Comparison of ENCODE assay signal across 8 cellular contexts in the genomic region with DNA sequence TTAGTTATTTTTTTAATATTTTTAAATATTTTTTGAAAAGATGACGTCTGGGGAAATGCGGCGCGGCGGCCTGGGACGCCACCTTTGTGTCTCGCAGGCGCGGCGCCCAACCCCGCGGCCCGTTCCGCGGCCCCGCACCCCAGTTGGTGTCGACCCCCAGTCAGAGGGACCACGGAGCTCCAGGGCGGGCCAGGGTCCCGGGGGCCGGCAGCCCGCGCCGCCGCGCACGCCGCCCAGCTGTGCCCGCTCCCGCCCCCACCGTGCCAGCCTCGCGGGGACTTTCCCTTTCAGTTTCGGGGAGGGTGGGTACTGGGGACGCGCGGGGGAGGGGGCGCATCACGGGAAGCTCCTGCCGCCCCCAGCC. TPM values are rescaled to one million over a fixed set of nuclear protein-coding genes. Genes with fewer than 3 reads are reported as not detected.
A peak's percentile ranks its signal among the peaks of the same experiment; 100 is the strongest.
DNase-seq lines count a peak whose midpoint lies in the region; ATAC-seq and TF ChIP-seq lines count a peak whose summit lies in the region.

No MANE protein-coding gene starts in this region.

- H3K4me1 Mint-ChIP-seq in activated T-helper 17 cell treated with anti-CD3 and anti-CD28 coated beads, Interleukin-2, amount 50 U/mL, for 72 hours = peaks cover 5% of the 10 kb centered on the region

- no peaks in the 10 kb centered on the region for H3K9me3 Mint-ChIP-seq in activated T-helper 17 cell treated with anti-CD3 and anti-CD28 coated beads, Interleukin-2, amount 50 U/mL, for 72 hours

- no peak for DNase-seq in AG04450 (ENCODE audit: low read depth, low spot score)
- peak; percentile 88 for DNase-seq in HuH-7 (ENCODE audit: low spot score)
- no peak for DNase-seq in left cardiac atrium
- DNase-seq in SKM-1 treated with dmso at 0.1 percent for 144 hours (lab: John Stamatoyannopoulos, UW; ENCODE audit: unreplicated experiment) = no peak
- no peak for DNase-seq in MV-4-11 (lab: John Stamatoyannopoulos, UW)
- no peak for DNase-seq in NOMO-1 treated with DMSO at 0.1 percent for 48 hours (lab: John Stamatoyannopoulos, UW; ENCODE audit: unreplicated experiment)

- CTCF ChIA-PET in AG04450 (lab: Charles Lee) = interaction anchor here (0.6 to 4.1 kb wide), 10 partner anchors 31 to 585 kb away, joined by 3 to 52 read pairs (median 8); no protein-coding TSS in a partner anchor

- POLR2A ChIA-PET in AG04450 (lab: Yijun Ruan, JAX) = interaction anchor here (1.0 to 3.7 kb wide), 6 partner anchors 146 to 541 kb away, joined by 3 to 25 read pairs (median 4); no protein-coding TSS in a partner anchor

- H3K27me3 ChIP-seq in AG04450 (ENCODE audit: control insufficient read depth, insufficient read depth, low read length) = no peaks in the 10 kb centered on the region

- ATAC-seq in activated T-helper 17 cell treated with anti-CD3 and anti-CD28 coated beads, Interleukin-2, amount 50 U/mL, for 72 hours (replicated peaks) = peak; percentile 34
- peak; percentile 6 to 19 for ATAC-seq in left cardiac atrium

- no peak overlapping the region for H3K27ac Mint-ChIP-seq in activated T-helper 17 cell treated with anti-CD3 and anti-CD28 coated beads, Interleukin-2, amount 50 U/mL, for 72 hours

- peaks cover 2% of the 10 kb centered on the region; the same call in 1 of the 2 replicates for H3K9me3 ChIP-seq in AG04450 (ENCODE audit: control insufficient read depth, insufficient read depth, low read length)

- peak overlapping the region; percentile 99 for H3K4me3 ChIP-seq in AG04450 (ENCODE audit: low read depth, low read length)
- peak overlapping the region; percentile 60 to 86 (median 75) for H3K4me3 ChIP-seq in skin epidermis

- no peak overlapping the region for H3K4me3 Mint-ChIP-seq in activated T-helper 17 cell treated with anti-CD3 and anti-CD28 coated beads, Interleukin-2, amount 50 U/mL, for 72 hours

- no peak for TF ChIP-seq CTCF in AG04450 (IDR thresholded peaks at IDR 0.05; ENCODE audit: low read depth, low read length)

- no peaks in the 10 kb centered on the region for H3K36me3 Mint-ChIP-seq in activated T-helper 17 cell treated with anti-CD3 and anti-CD28 coated beads, Interleukin-2, amount 50 U/mL, for 72 hours (ENCODE audit: low read depth)

- intact Hi-C loops in left cardiac atrium (cut with DNase I) = loop anchor here (5.0 kb wide), 2 partner anchors 200 to 350 kb away; a partner anchor contains a TSS

- H3K27ac ChIP-seq in AG04450 (ENCODE audit: low read depth, low read length) = peak overlapping the region; percentile 92
- peak overlapping the region; percentile 52 to 93 (median 89) for H3K27ac ChIP-seq in skin epidermis

- peaks cover 18% of the 10 kb centered on the region for H3K27me3 Mint-ChIP-seq in activated T-helper 17 cell treated with anti-CD3 and anti-CD28 coated beads, Interleukin-2, amount 50 U/mL, for 72 hours

RNA-seq across cellular contexts. Expression of a gene that starts 1.6 kb away (rescaled TPM):
- 249 and 276 TPM in 2 replicates for polyA plus RNA-seq in AG04450 (2011; rRNA removed)
- 459 and 741 TPM in 2 replicates for polyA minus RNA-seq in AG04450 (2011; rRNA and poly(A)+ RNA removed)
- total RNA-seq in activated T-helper 17 cell treated with anti-CD3 and anti-CD28 coated beads, Interleukin-2, amount 50 U/mL, for 72 hours = 1 to 10 TPM in 1 of 2 donors, under 1 TPM in 1; 0.82 to 3.7 TPM
- 100 to 1,000 TPM; 150 to 169 TPM for total RNA-seq in left cardiac atrium

RNA-seq across cellular contexts. Expression of a gene that starts 32.6 kb away (rescaled TPM):
- 15.7 and 18.3 TPM in 2 replicates for polyA plus RNA-seq in AG04450 (2011; rRNA removed)
- 8.3 and 10.1 TPM in 2 replicates for polyA minus RNA-seq in AG04450 (2011; rRNA and poly(A)+ RNA removed)
- total RNA-seq in activated T-helper 17 cell treated with anti-CD3 and anti-CD28 coated beads, Interleukin-2, amount 50 U/mL, for 72 hours = 10 to 100 TPM; 20.4 to 25.6 TPM
- 10 to 100 TPM; 10.5 to 12.1 TPM for total RNA-seq in left cardiac atrium

Comparison
In these comparisons a context has a peak if more than half of its experiments do, and no peak if none do; other contexts are left out.
1. RNA of a gene that starts 1.6 kb away (total RNA-seq): 150 to 169 TPM in left cardiac atrium; 0.82 to 3.7 TPM in activated T-helper 17 cell treated with anti-CD3 and anti-CD28 coated beads, Interleukin-2, amount 50 U/mL, for 72 hours; every median in the first group is over 10 times any median in the second.